20 cellular contexts compared by ENCODE assay signal in genomic region chr5:172973931-172974330, GRCh38.
"Had no signal": no experiment of that assay in that cellular context is flagged by ENCODE, and none has a peak within 500 bp of the region (broad histone marks: within the 10 kb centered on the region; RNA-seq: fewer than 3 reads in every experiment).

No MANE protein-coding gene starts in this region.

- ATAC-seq: activated T-helper 17 cell treated with anti-CD3 and anti-CD28 coated beads, Interleukin-2, amount 50 U/mL, for 72 hours; esophagus mucosa; left colon; T-helper 17 cell had no signal

- H3K9me3 ChIP-seq: adrenal gland, spleen, upper lobe of left lung had no signal

- H3K4me1 Mint-ChIP-seq: activated naive CD4-positive, alpha-beta T cell treated with anti-CD3 and anti-CD28 coated beads, Interleukin-2, amount 10 ng/mL, durations not matched to agents 7 days and 5 days; neural progenitor cell had no signal

- H3K36me3 Mint-ChIP-seq: neural progenitor cell had no signal

- H3K4me1 ChIP-seq: adrenal gland, neural progenitor cell, parathyroid adenoma had no signal

- H3K27me3 ChIP-seq: adrenal gland, dorsolateral prefrontal cortex, upper lobe of left lung had no signal

- H2AFZ ChIP-seq: neural progenitor cell, parathyroid adenoma had no signal

- H3K79me2 ChIP-seq: parathyroid adenoma had no signal

- H3K4me3 Mint-ChIP-seq: activated naive CD4-positive, alpha-beta T cell treated with anti-CD3 and anti-CD28 coated beads, Interleukin-2, amount 10 ng/mL, durations not matched to agents 7 days and 5 days; activated T-helper 17 cell treated with anti-CD3 and anti-CD28 coated beads, Interleukin-2, amount 50 U/mL, for 72 hours; memory B cell; neural progenitor cell; T-helper 17 cell had no signal

- H3K4me3 ChIP-seq: adrenal gland, dorsolateral prefrontal cortex, neural progenitor cell, spleen, upper lobe of left lung had no signal

- DNase-seq: activated CD4-positive, alpha-beta T cell treated with anti-CD3 and anti-CD28 coated beads, Interleukin-2, amount 50 U/mL, for 1 hour; activated CD4-positive, CD25-positive, alpha-beta regulatory T cell; activated naive CD4-positive, alpha-beta T cell treated with anti-CD3 and anti-CD28 coated beads, Interleukin-2, amount 10 ng/mL, durations not matched to agents 7 days and 5 days; activated T-cell treated with anti-CD3 and anti-CD28 coated beads for 4 hours; adrenal gland; dorsolateral prefrontal cortex; left colon; retina; spleen; stimulated activated CD4-positive, alpha-beta T cell treated with anti-CD3 and anti-CD28 coated beads, Interleukin-1b, Interleukin-23, amount 100 ng/mL, for 48 hours; stimulated activated naive CD4-positive, alpha-beta T cell; T-helper 17 cell; upper lobe of left lung had no signal

- H3K36me3 ChIP-seq: neural progenitor cell had no signal

- H3K27me3 Mint-ChIP-seq: activated T-helper 17 cell treated with anti-CD3 and anti-CD28 coated beads, Interleukin-2, amount 50 U/mL, for 72 hours; memory B cell; T-helper 17 cell had no signal

- H3K27ac ChIP-seq: dorsolateral prefrontal cortex, neural progenitor cell, parathyroid adenoma, upper lobe of left lung had no signal

- H3K9me3 Mint-ChIP-seq: activated naive CD4-positive, alpha-beta T cell treated with anti-CD3 and anti-CD28 coated beads, Interleukin-2, amount 10 ng/mL, durations not matched to agents 7 days and 5 days; activated T-helper 17 cell treated with anti-CD3 and anti-CD28 coated beads, Interleukin-2, amount 50 U/mL, for 72 hours; memory B cell; neural progenitor cell had no signal

- H3K27ac Mint-ChIP-seq: activated naive CD4-positive, alpha-beta T cell treated with anti-CD3 and anti-CD28 coated beads, Interleukin-2, amount 10 ng/mL, durations not matched to agents 7 days and 5 days; activated T-helper 17 cell treated with anti-CD3 and anti-CD28 coated beads, Interleukin-2, amount 50 U/mL, for 72 hours; memory B cell; neural progenitor cell; T-helper 17 cell had no signal

- H3K4me2 ChIP-seq: neural progenitor cell had no signal

- FAIRE-seq: endometrium, TTC549 had no signal

- H3K9ac ChIP-seq: neural progenitor cell, parathyroid adenoma had no signal
